9 cellular contexts compared by ENCODE assay signal in the genomic region with DNA sequence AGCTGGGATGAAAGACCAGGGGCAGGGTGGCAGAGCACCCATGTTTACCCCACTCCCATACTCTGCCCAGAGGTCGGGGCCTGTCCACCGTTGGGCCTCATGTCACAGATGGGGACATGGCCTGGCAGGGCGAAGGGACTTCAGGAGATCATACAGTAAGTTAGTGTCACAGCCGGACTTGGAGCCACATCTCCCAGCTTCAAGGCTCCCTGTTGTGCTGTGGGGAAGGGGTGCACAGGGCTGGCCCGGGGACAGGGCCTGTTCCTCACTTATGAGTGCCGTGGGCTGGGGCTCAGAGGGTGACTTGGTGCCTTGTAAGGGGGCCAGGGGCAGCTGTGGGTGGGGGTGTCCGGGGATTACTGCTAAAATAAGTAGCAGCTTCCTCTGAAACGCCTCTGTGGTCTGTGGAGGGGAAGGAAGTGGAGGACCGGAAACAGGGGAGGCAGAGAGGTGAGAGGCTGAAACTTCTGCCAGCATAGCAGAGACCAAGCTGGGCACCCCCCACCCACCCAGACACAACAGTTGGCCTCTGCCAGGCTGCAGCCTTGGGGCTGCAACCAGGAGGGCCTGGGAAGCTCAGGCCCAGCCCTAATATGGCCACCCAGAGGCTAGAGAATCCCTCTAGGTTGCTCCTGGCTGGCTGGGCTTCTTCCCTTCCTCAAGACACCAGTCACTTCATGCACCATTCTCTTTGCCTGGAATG. TPM values are rescaled to one million over a fixed set of nuclear protein-coding genes. Genes with fewer than 3 reads are reported as not detected.
DNase-seq lines count a peak whose midpoint lies in the region; ATAC-seq, FAIRE-seq and TF ChIP-seq lines count a peak whose summit lies in the region.
"Had no signal": no experiment of that assay in that cellular context is flagged by ENCODE, and none has a peak within 500 bp of the region (broad histone marks: within the 10 kb centered on the region; RNA-seq: fewer than 3 reads in every experiment).

No MANE protein-coding gene starts in this region.

- POLR2A ChIA-PET in T-cell (lab: Charles Lee): no interaction called here

- H3K9me3 Mint-ChIP-seq in T-cell: no peaks in the 10 kb centered on the region
- H3K9me3 Mint-ChIP-seq in chondrocyte (ENCODE audit: low read depth): no peaks in the 10 kb centered on the region
- H3K9me3 Mint-ChIP-seq in type B pancreatic cell: no peaks in the 10 kb centered on the region

- DNase-seq in NCI-H2107 treated with DMSO at 0.1 percent for 48 hours (lab: John Stamatoyannopoulos, UW; ENCODE audit: unreplicated experiment) (peak; percentile 7), NCI-H2107 (lab: John Stamatoyannopoulos, UW) (no peak), T-cell (peak in 30 of 34 experiments; percentile 7 to 57 (median 30)), chondrocyte (ENCODE audit: low spot score) (peak; percentile 39), RKO (ENCODE audit: low spot score) (no peak), type B pancreatic cell (ENCODE audit: extremely low spot score, unreplicated experiment) (no peak), frontal cortex (ENCODE audit: low spot score in 2 of 2) (no peak)
- peak; percentile 38 to 63 (median 52) for DNase-seq in stimulated activated CD4-positive, alpha-beta T cell treated with anti-CD3 and anti-CD28 coated beads, Interleukin-12 subunit alpha, Interleukin-12 subunit beta, amount 100 ng/mL, for 48 hours (ENCODE audit: low read depth in 2 of 3, low spot score in 1 of 3)

- H3K4me1 Mint-ChIP-seq in T-cell: peaks cover 45 to 66% (median 48%) of the 10 kb centered on the region in 3 donors
- peaks cover 25% of the 10 kb centered on the region for H3K4me1 Mint-ChIP-seq in chondrocyte (ENCODE audit: low read depth)
- H3K4me1 Mint-ChIP-seq in type B pancreatic cell (ENCODE audit: unreplicated experiment): no peaks in the 10 kb centered on the region

- H3K27me3 Mint-ChIP-seq in T-cell (no peaks in the 10 kb centered on the region), chondrocyte (ENCODE audit: low read depth) (no peaks in the 10 kb centered on the region), type B pancreatic cell (peaks cover 4% of the 10 kb centered on the region)

- peak; percentile 49 to 75 (median 74) for ATAC-seq in T-cell (replicated peaks in 1 of 4)

- no peak for TF ChIP-seq CTCF in chondrocyte (IDR thresholded peaks at IDR 0.05)
- TF ChIP-seq CTCF in type B pancreatic cell (conservative IDR thresholded peaks at IDR 0.05): no peak

- H3K4me3 Mint-ChIP-seq in T-cell (peak overlapping the region in 2 of 3 donors; percentile 17 to 61), chondrocyte (ENCODE audit: unreplicated experiment) (no peak overlapping the region), type B pancreatic cell (no peak overlapping the region)

- peak overlapping the region; percentile 73 to 79 for H3K27ac Mint-ChIP-seq in T-cell
- H3K27ac Mint-ChIP-seq in chondrocyte (ENCODE audit: unreplicated experiment): no peak overlapping the region
- H3K27ac Mint-ChIP-seq in type B pancreatic cell: no peak overlapping the region

- H3K36me3 Mint-ChIP-seq in T-cell (no peaks in the 10 kb centered on the region), chondrocyte (ENCODE audit: low read depth) (no peaks in the 10 kb centered on the region), type B pancreatic cell (no peaks in the 10 kb centered on the region)

- FAIRE-seq in frontal cortex (lab: Jason Lieb, UNC): no peak
- FAIRE-seq: A204.1 had no signal

- CTCF ChIA-PET in T-cell (lab: Charles Lee): interaction anchor here in 1 of 2 donors (0.6 kb wide), 1 partner anchor 25 kb away, joined by 3 read pairs; no protein-coding TSS in a partner anchor

RNA-seq across cellular contexts. Expression of gene NEK6, which starts 41.1 kb away (rescaled TPM):
- total RNA-seq in T-cell (10 to 100 TPM in 3 of 5 donors, 1 to 10 TPM in 2; 5.9 to 12.5 (median 10.4) TPM), chondrocyte (99.9 to 110 TPM (median 107 TPM) in 3 replicates), type B pancreatic cell (ENCODE audit: low replicate concordance) (4.6 and 19.3 TPM in 2 replicates), frontal cortex (11.0 TPM)

Comparison
In these comparisons a context has a peak if more than half of its experiments do, and no peak if none do; other contexts are left out.
1. DNase-seq: peak in NCI-H2107 treated with DMSO at 0.1 percent for 48 hours (single experiment), T-cell (30 of 34), chondrocyte (single experiment) and stimulated activated CD4-positive, alpha-beta T cell treated with anti-CD3 and anti-CD28 coated beads, Interleukin-12 subunit alpha, Interleukin-12 subunit beta, amount 100 ng/mL, for 48 hours (3 of 3); none in NCI-H2107 (single experiment), RKO (single experiment), type B pancreatic cell (single experiment) and frontal cortex (0 of 2).
2. H3K27ac Mint-ChIP-seq: peak in T-cell (2 of 2); none in chondrocyte (single experiment) and type B pancreatic cell (single experiment).
3. H3K4me3 Mint-ChIP-seq: peak in T-cell (2 of 3); none in chondrocyte (single experiment) and type B pancreatic cell (single experiment).